10 cellular contexts compared by ENCODE assay signal in the genomic region with DNA sequence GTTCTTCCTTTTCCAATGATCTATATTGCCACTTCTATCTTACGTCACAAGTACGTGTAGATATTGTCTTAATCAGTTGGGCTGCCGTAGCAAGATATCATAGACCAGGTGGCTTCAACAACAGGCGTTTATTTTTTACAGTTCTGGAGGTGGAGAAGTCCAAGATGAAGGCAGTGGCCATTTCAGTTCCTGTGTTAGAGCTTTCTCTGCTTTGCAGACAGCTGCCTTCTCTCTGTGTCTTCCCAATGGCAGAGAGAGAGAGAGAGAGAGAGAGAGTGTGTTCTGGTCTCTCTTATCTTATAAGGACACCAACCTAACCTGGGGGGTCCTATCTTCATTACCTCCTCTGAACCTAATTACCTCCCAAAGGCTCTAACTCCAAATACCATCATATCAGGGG.
"Had no signal": no experiment of that assay in that cellular context is flagged by ENCODE, and none has a peak within 500 bp of the region (broad histone marks: within the 10 kb centered on the region; RNA-seq: fewer than 3 reads in every experiment).

No MANE protein-coding gene starts in this region.

- H3K36me3 Mint-ChIP-seq: naive B cell had no signal

- H3K4me3 ChIP-seq: pancreas, tibial artery had no signal

- ATAC-seq: pancreas; stimulated activated effector memory CD8-positive, alpha-beta T cell treated with anti-CD3 and anti-CD28 coated beads, Interleukin-12 subunit alpha, Interleukin-12 subunit beta, amount 100 ng/mL, for 72 hours had no signal

- H3K27ac ChIP-seq: pancreas, tibial artery had no signal

- DNase-seq: activated CD4-positive, alpha-beta T cell treated with anti-CD3 and anti-CD28 coated beads, Interleukin-2, amount 50 U/mL, for 48 hours; activated CD8-positive, alpha-beta memory T cell treated with anti-CD3 and anti-CD28 coated beads, Interleukin-2, amount 50 U/mL, for 4 hours; activated naive CD4-positive, alpha-beta T cell treated with Interleukin-2 at 50 U/mL for 16 hours; amniotic stem cell; caudate nucleus; naive B cell; pancreas; T-helper 17 cell; tibial artery had no signal

- H3K9me3 Mint-ChIP-seq: naive B cell; stimulated activated effector memory CD8-positive, alpha-beta T cell treated with anti-CD3 and anti-CD28 coated beads, Interleukin-12 subunit alpha, Interleukin-12 subunit beta, amount 100 ng/mL, for 72 hours had no signal

- H3K36me3 ChIP-seq: pancreas had no signal

- H3K27me3 Mint-ChIP-seq: naive B cell, T-helper 17 cell had no signal

- H3K4me3 Mint-ChIP-seq: naive B cell, T-helper 17 cell had no signal

- H3K9me3 ChIP-seq: pancreas, tibial artery had no signal

- H3K27me3 ChIP-seq: pancreas, tibial artery had no signal
